In the genomic region with DNA sequence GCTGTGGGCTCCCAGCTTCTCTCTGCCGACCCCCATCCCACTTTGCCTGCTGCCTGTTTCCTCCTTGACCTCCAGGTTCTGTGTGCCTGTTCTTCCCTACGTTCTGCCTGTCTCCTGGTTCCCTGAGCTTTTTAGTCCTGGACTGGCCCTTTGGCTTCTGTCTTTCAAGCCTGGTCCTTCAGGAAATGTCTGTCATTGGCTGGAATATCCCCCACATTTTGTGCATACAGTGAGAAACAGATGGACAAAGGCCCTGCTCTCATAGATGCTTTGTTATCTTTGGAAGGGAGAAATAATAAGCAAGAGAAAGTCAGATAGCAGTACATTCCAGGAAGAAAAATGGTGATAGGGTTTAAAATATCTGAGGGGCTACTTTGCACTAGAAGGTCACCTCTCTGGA, we compare ENCODE assay signal across 18 cellular contexts. TPM values are rescaled to one million over a fixed set of nuclear protein-coding genes. Genes with fewer than 3 reads are reported as not detected.
DNase-seq lines count a peak whose midpoint lies in the region; ATAC-seq and TF ChIP-seq lines count a peak whose summit lies in the region.
"Had no signal": no experiment of that assay in that cellular context is flagged by ENCODE, and none has a peak within 500 bp of the region (broad histone marks: within the 10 kb centered on the region; RNA-seq: fewer than 3 reads in every experiment).

No MANE protein-coding gene starts in this region.

- no peak overlapping the region for H2AFZ ChIP-seq in hepatocyte

- H3K4me1 ChIP-seq in ascending aorta (peaks cover 10 to 31% of the 10 kb centered on the region in 2 donors), hepatocyte (ENCODE audit: insufficient read depth) (peaks cover 7% of the 10 kb centered on the region), thoracic aorta (ENCODE audit: control insufficient read depth in 1 of 2, low read depth in 2 of 2) (peaks cover 41 to 50% of the 10 kb centered on the region in 2 donors)
- H3K4me1 ChIP-seq: Caco-2 had no signal

- peaks cover 77% of the 10 kb centered on the region for H3K4me1 Mint-ChIP-seq in activated T-cell treated with anti-CD3 and anti-CD28 coated beads, Interleukin-2, amount 50 U/mL, for 4 hours (ENCODE audit: low read depth)
- peaks cover 80% of the 10 kb centered on the region for H3K4me1 Mint-ChIP-seq in activated T-cell treated with anti-CD3 and anti-CD28 coated beads, Interleukin-2, amount 50 U/mL, for 72 hours (ENCODE audit: low read depth)

- H3K4me3 ChIP-seq in ascending aorta (no peak overlapping the region), hepatocyte (no peak overlapping the region), thoracic aorta (no peak overlapping the region)
- H3K4me3 ChIP-seq: prostate gland, upper lobe of right lung had no signal

- H3K27ac ChIP-seq in ascending aorta (peak overlapping the region; percentile 39 to 55), hepatocyte (peak overlapping the region; percentile 9), thoracic aorta (peak overlapping the region; percentile 36 to 55)
- H3K27ac ChIP-seq: upper lobe of right lung had no signal

- H3K27me3 Mint-ChIP-seq in activated T-cell treated with anti-CD3 and anti-CD28 coated beads, Interleukin-2, amount 50 U/mL, for 4 hours (ENCODE audit: low read depth): no peaks in the 10 kb centered on the region
- no peaks in the 10 kb centered on the region for H3K27me3 Mint-ChIP-seq in activated T-cell treated with anti-CD3 and anti-CD28 coated beads, Interleukin-2, amount 50 U/mL, for 72 hours (ENCODE audit: low read depth)

- ATAC-seq in activated T-cell treated with anti-CD3 and anti-CD28 coated beads, Interleukin-2, amount 50 U/mL, for 4 hours: no peak
- no peak for ATAC-seq in activated T-cell treated with anti-CD3 and anti-CD28 coated beads, Interleukin-2, amount 50 U/mL, for 72 hours (replicated peaks in 1 of 2)
- no peak for ATAC-seq in thoracic aorta (ENCODE audit: insufficient number of reproducible peaks, low FRiP score, low read depth)
- ATAC-seq in GM18519 (IDR thresholded peaks at IDR 0.05; ENCODE audit: low FRiP score, unreplicated experiment): no peak

- H3K9me3 Mint-ChIP-seq in activated T-cell treated with anti-CD3 and anti-CD28 coated beads, Interleukin-2, amount 50 U/mL, for 4 hours: no peaks in the 10 kb centered on the region
- no peaks in the 10 kb centered on the region for H3K9me3 Mint-ChIP-seq in activated T-cell treated with anti-CD3 and anti-CD28 coated beads, Interleukin-2, amount 50 U/mL, for 72 hours
- H3K9me3 Mint-ChIP-seq: activated T-helper 1 cell treated with anti-CD3 and anti-CD28 coated beads, Interleukin-12 subunit alpha, Interleukin-12 subunit beta, Interleukin-2, Interleukin-4 antibody, amounts not matched to agents 30 ng/mL and 10 ng/mL and 1 ng/mL, durations not matched to agents 14 hours and 24 hours and 36 hours; mesothelial cell of epicardium had no signal

- WGBS in hepatocyte (ENCODE audit: low lambda C conversion rate, missing lambda C conversion rate): 96% methylated on average over 2 of the region's 2 CpGs

- H3K27ac Mint-ChIP-seq in activated T-cell treated with anti-CD3 and anti-CD28 coated beads, Interleukin-2, amount 50 U/mL, for 72 hours: no peak overlapping the region
- H3K27ac Mint-ChIP-seq: activated T-helper 1 cell treated with anti-CD3 and anti-CD28 coated beads, Interleukin-12 subunit alpha, Interleukin-12 subunit beta, Interleukin-2, Interleukin-4 antibody, amounts not matched to agents 30 ng/mL and 10 ng/mL and 1 ng/mL, durations not matched to agents 14 hours and 24 hours and 36 hours had no signal

- H3K9me3 ChIP-seq in ascending aorta: no peaks in the 10 kb centered on the region
- no peaks in the 10 kb centered on the region for H3K9me3 ChIP-seq in hepatocyte (ENCODE audit: low read depth)
- H3K9me3 ChIP-seq in thoracic aorta: no peaks in the 10 kb centered on the region
- H3K9me3 ChIP-seq: Caco-2, prostate gland, upper lobe of right lung had no signal

- intact Hi-C loops in ascending aorta (cut with DNase I): no loop called here

- no peak for TF ChIP-seq CTCF in ascending aorta (IDR thresholded peaks at IDR 0.05)
- TF ChIP-seq CTCF in hepatocyte (IDR thresholded peaks at IDR 0.05; ENCODE audit: poor library complexity): no peak
- no peak for TF ChIP-seq CTCF in thoracic aorta (IDR thresholded peaks at IDR 0.05)

- H4K20me1 ChIP-seq in hepatocyte (ENCODE audit: insufficient read depth, poor library complexity, severe bottlenecking): no peaks in the 10 kb centered on the region

- peaks cover 15% of the 10 kb centered on the region for H3K36me3 Mint-ChIP-seq in activated T-cell treated with anti-CD3 and anti-CD28 coated beads, Interleukin-2, amount 50 U/mL, for 4 hours (ENCODE audit: insufficient read depth)
- H3K36me3 Mint-ChIP-seq in activated T-cell treated with anti-CD3 and anti-CD28 coated beads, Interleukin-2, amount 50 U/mL, for 72 hours (ENCODE audit: insufficient read depth in 2 of 2): peaks cover 2 to 3% of the 10 kb centered on the region in 2 donors
- H3K36me3 Mint-ChIP-seq: mesothelial cell of epicardium had no signal

- no peak for DNase-seq in activated T-cell treated with anti-CD3 and anti-CD28 coated beads, Interleukin-2, amount 50 U/mL, for 4 hours
- no peak for DNase-seq in activated T-cell treated with anti-CD3 and anti-CD28 coated beads, Interleukin-2, amount 50 U/mL, for 72 hours
- no peak for DNase-seq in ascending aorta (ENCODE audit: low spot score in 2 of 2)
- no peak for DNase-seq in hepatocyte (ENCODE audit: low spot score)
- DNase-seq in thoracic aorta (ENCODE audit: low spot score): no peak
- no peak for DNase-seq in NCI-H524 (lab: John Stamatoyannopoulos, UW)
- DNase-seq in SK-N-DZ (ENCODE audit: low spot score): no peak
- DNase-seq: activated CD4-positive, alpha-beta T cell treated with anti-CD3 and anti-CD28 coated beads for 48 hours; Caco-2; effector memory CD4-positive, alpha-beta T cell; foreskin melanocyte; NCI-H187; RPMI8226; upper lobe of right lung had no signal

- H3K27me3 ChIP-seq in ascending aorta (no peaks in the 10 kb centered on the region), hepatocyte (no peaks in the 10 kb centered on the region), thoracic aorta (replicated peaks; ENCODE audit: insufficient read depth) (no peaks in the 10 kb centered on the region)
- H3K27me3 ChIP-seq: upper lobe of right lung had no signal

- no peak overlapping the region for H3K4me2 ChIP-seq in hepatocyte

- H3K79me2 ChIP-seq in hepatocyte: peaks cover 4% of the 10 kb centered on the region

- H3K4me3 Mint-ChIP-seq in activated T-cell treated with anti-CD3 and anti-CD28 coated beads, Interleukin-2, amount 50 U/mL, for 4 hours: peak overlapping the region; percentile 25
- no peak overlapping the region for H3K4me3 Mint-ChIP-seq in activated T-cell treated with anti-CD3 and anti-CD28 coated beads, Interleukin-2, amount 50 U/mL, for 72 hours
- H3K4me3 Mint-ChIP-seq: activated T-helper 1 cell treated with anti-CD3 and anti-CD28 coated beads, Interleukin-12 subunit alpha, Interleukin-12 subunit beta, Interleukin-2, Interleukin-4 antibody, amounts not matched to agents 30 ng/mL and 10 ng/mL and 1 ng/mL, durations not matched to agents 14 hours and 24 hours and 36 hours; mesothelial cell of epicardium had no signal

- H3K36me3 ChIP-seq in ascending aorta (peaks cover under 1 to 2% of the 10 kb centered on the region in 2 donors), hepatocyte (replicated peaks; ENCODE audit: insufficient read depth, low read depth) (no peaks in the 10 kb centered on the region), thoracic aorta (no peaks in the 10 kb centered on the region)
- H3K36me3 ChIP-seq: prostate gland, upper lobe of right lung had no signal

- H3K9me2 ChIP-seq in hepatocyte (replicated peaks; ENCODE audit: insufficient read depth): no peaks in the 10 kb centered on the region

RNA-seq across cellular contexts. Expression of a gene that starts 5.7 kb away (rescaled TPM):
- total RNA-seq in activated T-cell treated with anti-CD3 and anti-CD28 coated beads, Interleukin-2, amount 50 U/mL, for 4 hours: 10 to 100 TPM; 58.7 to 69.8 (median 68.4) TPM
- total RNA-seq in activated T-cell treated with anti-CD3 and anti-CD28 coated beads, Interleukin-2, amount 50 U/mL, for 72 hours: 10 to 100 TPM; 10.9 to 16.2 TPM
- total RNA-seq in ascending aorta (15.4 TPM), hepatocyte (30.2 and 32.1 TPM in 2 replicates), thoracic aorta (10 to 100 TPM; 43.9 to 95.3 TPM)
- polyA plus RNA-seq in hepatocyte: 5.3 and 9.1 TPM in 2 replicates
- 37.1 and 55.6 TPM in 2 replicates for polyA plus RNA-seq in SK-N-DZ (2014; cell fraction: cytosol; rRNA removed)
- polyA plus RNA-seq in SK-N-DZ (2014; cell fraction: nucleus; rRNA removed): 20.4 and 23.6 TPM in 2 replicates
